8 cellular contexts compared by ENCODE assay signal in the genomic region with DNA sequence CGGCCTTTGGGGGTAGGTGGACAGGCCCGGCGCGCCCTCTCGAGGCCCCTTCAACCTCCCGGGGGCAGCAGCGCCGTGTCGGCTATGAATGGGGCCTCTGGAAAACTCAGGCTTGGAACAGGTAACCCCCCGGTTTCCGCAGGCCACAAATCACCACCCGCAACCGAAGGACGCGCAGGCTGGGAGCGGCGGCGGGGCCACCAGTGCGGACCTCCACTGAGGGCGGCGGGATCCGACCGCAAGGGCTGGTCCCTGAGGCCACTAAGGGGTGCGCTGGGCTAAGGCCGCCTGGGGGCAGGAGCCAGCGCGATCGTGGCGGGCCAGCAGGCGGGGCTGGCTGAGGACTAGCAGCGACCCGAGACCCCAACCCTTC. TPM values are rescaled to one million over a fixed set of nuclear protein-coding genes. Genes with fewer than 3 reads are reported as not detected.
DNase-seq lines count a peak whose midpoint lies in the region; ATAC-seq and TF ChIP-seq lines count a peak whose summit lies in the region.

No MANE protein-coding gene starts in this region.

- TF ChIP-seq EP300 in ovary (IDR thresholded peaks at IDR 0.05) = no peak

- WGBS in ovary, 3 donors = 0% methylated on average over 30 to 32 of the region's 32 CpGs

- peaks cover 56% of the 10 kb centered on the region for H3K36me3 ChIP-seq in HUES48 (ENCODE audit: control insufficient read depth, insufficient read depth, low read length)
- no peaks in the 10 kb centered on the region for H3K36me3 ChIP-seq in ovary

- peaks cover 28% of the 10 kb centered on the region for H3K4me1 Mint-ChIP-seq in activated T-helper 17 cell treated with anti-CD3 and anti-CD28 coated beads, Interleukin-2, amount 50 U/mL, for 72 hours
- peaks cover 23% of the 10 kb centered on the region for H3K4me1 Mint-ChIP-seq in glutamatergic neuron (ENCODE audit: low read depth, unreplicated experiment)

- ATAC-seq in GM21360 (IDR thresholded peaks at IDR 0.05; ENCODE audit: unreplicated experiment) = peak; percentile 16
- ATAC-seq in activated T-helper 17 cell treated with anti-CD3 and anti-CD28 coated beads, Interleukin-2, amount 50 U/mL, for 72 hours (replicated peaks) = peak; percentile 16
- ATAC-seq in GM18519 (IDR thresholded peaks at IDR 0.05; ENCODE audit: low FRiP score, unreplicated experiment) = no peak

- H3K27me3 ChIP-seq in HUES48 (ENCODE audit: control insufficient read depth, insufficient read depth, low read length) = peaks cover 18% of the 10 kb centered on the region; the same call in 1 of the 2 replicates
- no peaks in the 10 kb centered on the region for H3K27me3 ChIP-seq in ovary

- H3K4me3 ChIP-seq in HUES48 (ENCODE audit: low read depth, low read length) (peak overlapping the region; percentile 97), ovary (peak overlapping the region; percentile 100)

- DNase-seq in GM03348 (ENCODE audit: low spot score) (peak; percentile 74), glutamatergic neuron (peak; percentile 68), ovary (peak in 4 of 5 donors; percentile 58 to 79 (median 72))
- no peak for DNase-seq in activated effector memory CD4-positive, alpha-beta T cell treated with anti-CD3 and anti-CD28 coated beads, Interleukin-2, amount 50 U/mL, for 16 hours

- intact Hi-C loops in ovary (cut with DNase I) = loop anchor here (2.0 to 10.0 kb wide), 7 partner anchors 17 to 655 kb away; a partner anchor contains a TSS

- no peaks in the 10 kb centered on the region for H3K9me3 Mint-ChIP-seq in activated T-helper 17 cell treated with anti-CD3 and anti-CD28 coated beads, Interleukin-2, amount 50 U/mL, for 72 hours
- peaks cover 14% of the 10 kb centered on the region for H3K9me3 Mint-ChIP-seq in glutamatergic neuron (ENCODE audit: unreplicated experiment)

- H3K27ac Mint-ChIP-seq in activated T-helper 17 cell treated with anti-CD3 and anti-CD28 coated beads, Interleukin-2, amount 50 U/mL, for 72 hours = peak overlapping the region; percentile 98
- peak overlapping the region; percentile 90 for H3K27ac Mint-ChIP-seq in glutamatergic neuron (ENCODE audit: unreplicated experiment)

- TF ChIP-seq POLR2A in ovary (IDR thresholded peaks at IDR 0.05) = peak; percentile 76

- no peaks in the 10 kb centered on the region for H3K27me3 Mint-ChIP-seq in activated T-helper 17 cell treated with anti-CD3 and anti-CD28 coated beads, Interleukin-2, amount 50 U/mL, for 72 hours
- H3K27me3 Mint-ChIP-seq in glutamatergic neuron (ENCODE audit: unreplicated experiment) = peaks cover 21% of the 10 kb centered on the region

- peak overlapping the region; percentile 77 for H3K9ac ChIP-seq in HUES48 (ENCODE audit: low read depth, low read length)

- H3K27ac ChIP-seq in HUES48 (ENCODE audit: low read depth, low read length) (peak overlapping the region; percentile 98), ovary (peak overlapping the region; percentile 86 to 95)

- H3K36me3 Mint-ChIP-seq in activated T-helper 17 cell treated with anti-CD3 and anti-CD28 coated beads, Interleukin-2, amount 50 U/mL, for 72 hours (ENCODE audit: low read depth) = peaks cover 76% of the 10 kb centered on the region
- peaks cover 14% of the 10 kb centered on the region for H3K36me3 Mint-ChIP-seq in glutamatergic neuron (ENCODE audit: unreplicated experiment)

- H3K9me3 ChIP-seq in HUES48 (ENCODE audit: control insufficient read depth, insufficient read depth, low read length) = no peaks in the 10 kb centered on the region
- H3K9me3 ChIP-seq in ovary = no peaks in the 10 kb centered on the region

- TF ChIP-seq CTCF in glutamatergic neuron (IDR thresholded peaks at IDR 0.05; ENCODE audit: partially characterized antibody, unreplicated experiment) (no peak), ovary (IDR thresholded peaks at IDR 0.05) (peak in 2 of 3 donors; percentile 41 to 45)

- H3K4me1 ChIP-seq in HUES48 (ENCODE audit: control insufficient read depth, insufficient read depth, low read length) (peaks cover 12% of the 10 kb centered on the region), ovary (ENCODE audit: insufficient read depth) (peaks cover 13% of the 10 kb centered on the region)

- peak overlapping the region; percentile 92 for H3K4me3 Mint-ChIP-seq in activated T-helper 17 cell treated with anti-CD3 and anti-CD28 coated beads, Interleukin-2, amount 50 U/mL, for 72 hours
- peak overlapping the region; percentile 98 for H3K4me3 Mint-ChIP-seq in glutamatergic neuron (ENCODE audit: unreplicated experiment)

RNA-seq across cellular contexts. Expression of a gene that starts 0.7 kb away (rescaled TPM):
- total RNA-seq in activated T-helper 17 cell treated with anti-CD3 and anti-CD28 coated beads, Interleukin-2, amount 50 U/mL, for 72 hours = 100 to 1,000 TPM; 338 to 432 TPM
- 509 TPM for total RNA-seq in glutamatergic neuron (ENCODE audit: unreplicated experiment)
- total RNA-seq in ovary = 100 to 1,000 TPM; 212 to 611 (median 246) TPM
- 100 to 1,000 TPM; 393 to 398 TPM for polyA plus RNA-seq in ovary

RNA-seq across cellular contexts. Expression of a gene that starts 12.9 kb away (rescaled TPM):
- 100 to 1,000 TPM in 1 of 2 donors, 10 to 100 TPM in 1; 61.3 to 102 TPM for total RNA-seq in activated T-helper 17 cell treated with anti-CD3 and anti-CD28 coated beads, Interleukin-2, amount 50 U/mL, for 72 hours
- 59.6 TPM for total RNA-seq in glutamatergic neuron (ENCODE audit: unreplicated experiment)
- total RNA-seq in ovary = 100 to 1,000 TPM in 1 of 7 donors, 10 to 100 TPM in 6; 41.9 to 117 (median 44.2) TPM
- polyA plus RNA-seq in ovary = 100 to 1,000 TPM in 1 of 2 donors, 1 to 10 TPM in 1; 9.1 to 130 TPM

RNA-seq across cellular contexts. Expression of a gene that starts 17.6 kb away (rescaled TPM):
- 10 to 100 TPM; 34.7 to 54.0 TPM for total RNA-seq in activated T-helper 17 cell treated with anti-CD3 and anti-CD28 coated beads, Interleukin-2, amount 50 U/mL, for 72 hours
- total RNA-seq in glutamatergic neuron (ENCODE audit: unreplicated experiment) = 40.0 TPM
- total RNA-seq in ovary = 10 to 100 TPM; 13.1 to 23.9 (median 19.9) TPM
- polyA plus RNA-seq in ovary = 10 to 100 TPM; 11.4 to 19.2 TPM

RNA-seq across cellular contexts. Expression of a gene that starts 50.9 kb away (rescaled TPM):
- 1 to 10 TPM in 1 of 2 donors, under 1 TPM in 1; 0.84 to 5.3 TPM for total RNA-seq in activated T-helper 17 cell treated with anti-CD3 and anti-CD28 coated beads, Interleukin-2, amount 50 U/mL, for 72 hours
- total RNA-seq in glutamatergic neuron (ENCODE audit: unreplicated experiment) = 0.12 TPM
- total RNA-seq in ovary = under 1 TPM in 6 of 7 donors, not detected in 1; 0.05 to 0.23 (median 0.11) TPM
- under 1 TPM; 0.02 to 0.07 TPM for polyA plus RNA-seq in ovary
